ENCODE assay signal across 8 cellular contexts in the genomic region with DNA sequence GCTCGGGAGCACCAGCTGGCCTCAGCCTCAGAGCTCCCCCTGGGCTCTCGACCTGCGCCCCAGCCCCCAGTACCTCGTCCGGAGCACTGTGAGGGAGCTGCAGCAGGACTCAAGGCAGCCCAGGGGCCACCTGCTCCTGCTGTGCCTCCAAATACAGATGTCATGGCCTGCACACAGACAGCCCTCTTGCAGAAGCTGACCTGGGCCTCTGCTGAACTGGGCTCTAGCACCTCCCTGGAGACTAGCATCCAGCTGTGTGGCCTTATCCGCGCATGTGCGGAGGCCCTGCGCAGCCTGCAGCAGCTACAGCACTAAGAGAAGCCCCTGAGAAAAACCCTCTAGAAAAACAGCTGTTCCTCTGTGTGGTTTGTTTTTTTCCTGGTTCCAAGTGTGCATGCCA. TPM values are rescaled to one million over a fixed set of nuclear protein-coding genes. Genes with fewer than 3 reads are reported as not detected.
A peak's percentile ranks its signal among the peaks of the same experiment; 100 is the strongest.
DNase-seq lines count a peak whose midpoint lies in the region; ATAC-seq, FAIRE-seq and TF ChIP-seq lines count a peak whose summit lies in the region.

No MANE protein-coding gene starts in this region.

- TF ChIP-seq POLR2A in suprapubic skin (IDR thresholded peaks at IDR 0.05) (no peak), GM12892 (IDR thresholded peaks at IDR 0.05; ENCODE audit: low read depth, low read length) (no peak)

- H3K36me3 Mint-ChIP-seq in activated T-cell treated with anti-CD3 and anti-CD28 coated beads, Interleukin-2, amount 50 U/mL, for 24 hours (ENCODE audit: low read depth): peaks cover 64% of the 10 kb centered on the region
- H3K36me3 Mint-ChIP-seq in activated naive CD8-positive, alpha-beta T cell treated with anti-CD3 and anti-CD28 coated beads, Interleukin-2, amount 50 U/mL, for 24 hours (ENCODE audit: low read depth): peaks cover 20% of the 10 kb centered on the region

- no peak for ATAC-seq in activated naive CD8-positive, alpha-beta T cell treated with anti-CD3 and anti-CD28 coated beads, Interleukin-2, amount 50 U/mL, for 24 hours
- no peak for ATAC-seq in HG03095 (IDR thresholded peaks at IDR 0.05; ENCODE audit: unreplicated experiment)

- no peaks in the 10 kb centered on the region for H3K27me3 ChIP-seq in kidney epithelial cell (ENCODE audit: control insufficient read depth, insufficient read depth, low read length)
- H3K27me3 ChIP-seq in suprapubic skin: no peaks in the 10 kb centered on the region

- no peak for TF ChIP-seq CTCF in kidney epithelial cell (IDR thresholded peaks at IDR 0.05; ENCODE audit: insufficient read depth, low read length, poor library complexity, severe bottlenecking)
- no peak for TF ChIP-seq CTCF in suprapubic skin (IDR thresholded peaks at IDR 0.05)

- no peaks in the 10 kb centered on the region for H3K9me3 Mint-ChIP-seq in activated T-cell treated with anti-CD3 and anti-CD28 coated beads, Interleukin-2, amount 50 U/mL, for 24 hours
- no peaks in the 10 kb centered on the region for H3K9me3 Mint-ChIP-seq in activated naive CD8-positive, alpha-beta T cell treated with anti-CD3 and anti-CD28 coated beads, Interleukin-2, amount 50 U/mL, for 24 hours

- H3K9me3 ChIP-seq in suprapubic skin: no peaks in the 10 kb centered on the region

- peak overlapping the region; percentile 100 for H3K4me3 Mint-ChIP-seq in activated T-cell treated with anti-CD3 and anti-CD28 coated beads, Interleukin-2, amount 50 U/mL, for 24 hours
- peak overlapping the region; percentile 99 for H3K4me3 Mint-ChIP-seq in activated naive CD8-positive, alpha-beta T cell treated with anti-CD3 and anti-CD28 coated beads, Interleukin-2, amount 50 U/mL, for 24 hours

- H3K27ac Mint-ChIP-seq in activated T-cell treated with anti-CD3 and anti-CD28 coated beads, Interleukin-2, amount 50 U/mL, for 24 hours: peak overlapping the region; percentile 98
- H3K27ac Mint-ChIP-seq in activated naive CD8-positive, alpha-beta T cell treated with anti-CD3 and anti-CD28 coated beads, Interleukin-2, amount 50 U/mL, for 24 hours: peak overlapping the region; percentile 93

- peaks cover 59% of the 10 kb centered on the region for H3K4me1 Mint-ChIP-seq in activated T-cell treated with anti-CD3 and anti-CD28 coated beads, Interleukin-2, amount 50 U/mL, for 24 hours (ENCODE audit: low read depth)
- H3K4me1 Mint-ChIP-seq in activated naive CD8-positive, alpha-beta T cell treated with anti-CD3 and anti-CD28 coated beads, Interleukin-2, amount 50 U/mL, for 24 hours: peaks cover 63% of the 10 kb centered on the region

- peaks cover 74% of the 10 kb centered on the region for H3K4me1 ChIP-seq in suprapubic skin

- DNase-seq in activated T-cell treated with anti-CD3 and anti-CD28 coated beads, Interleukin-2, amount 50 U/mL, for 24 hours: no peak
- DNase-seq in activated T-cell treated with anti-CD3 and anti-CD28 coated beads for 4 hours: no peak
- no peak for DNase-seq in activated naive CD8-positive, alpha-beta T cell treated with anti-CD3 and anti-CD28 coated beads, Interleukin-2, amount 50 U/mL, for 24 hours
- no peak for DNase-seq in kidney epithelial cell (ENCODE audit: low read depth)
- DNase-seq in suprapubic skin (ENCODE audit: low spot score in 2 of 2): peak in 1 of 2 donors; percentile 66
- no peak for DNase-seq in GM12892 (ENCODE audit: insufficient read length)
- no peak for DNase-seq in stimulated activated naive CD4-positive, alpha-beta T cell (lab: John Stamatoyannopoulos, UW)

- H3K4me3 ChIP-seq in kidney epithelial cell (ENCODE audit: low read depth, low read length): peak overlapping the region; percentile 72
- peak overlapping the region; percentile 94 for H3K4me3 ChIP-seq in suprapubic skin

- WGBS in suprapubic skin: 82% methylated on average over 8 of the region's 9 CpGs

- no peak for TF ChIP-seq EP300 in suprapubic skin (IDR thresholded peaks at IDR 0.05)

- no peak for FAIRE-seq in GM12892 (lab: Jason Lieb, UNC)

- no peaks in the 10 kb centered on the region for H3K27me3 Mint-ChIP-seq in activated T-cell treated with anti-CD3 and anti-CD28 coated beads, Interleukin-2, amount 50 U/mL, for 24 hours
- no peaks in the 10 kb centered on the region for H3K27me3 Mint-ChIP-seq in activated naive CD8-positive, alpha-beta T cell treated with anti-CD3 and anti-CD28 coated beads, Interleukin-2, amount 50 U/mL, for 24 hours

- H3K27ac ChIP-seq in suprapubic skin: no peak overlapping the region

- H3K36me3 ChIP-seq in kidney epithelial cell (ENCODE audit: control insufficient read depth, insufficient read depth, low read length) (peaks cover 1% of the 10 kb centered on the region), suprapubic skin (peaks cover 3% of the 10 kb centered on the region)

RNA-seq across cellular contexts. Expression of a gene that starts 0.9 kb away (rescaled TPM):
- total RNA-seq in kidney epithelial cell: 63.9 and 68.5 TPM in 2 replicates
- total RNA-seq in suprapubic skin: 100 to 1,000 TPM in 1 of 4 donors, 10 to 100 TPM in 3; 45.2 to 103 (median 72.0) TPM
- 11.8 TPM for polyA plus RNA-seq in GM12892 (2012; ENCODE audit: missing spikeins)

RNA-seq across cellular contexts. Expression of a gene that starts 1.1 kb away (rescaled TPM):
- total RNA-seq in kidney epithelial cell (67.3 and 91.6 TPM in 2 replicates), suprapubic skin (10 to 100 TPM; 60.9 to 97.4 (median 77.9) TPM)
- 27.5 TPM for polyA plus RNA-seq in GM12892 (2012; ENCODE audit: missing spikeins)

RNA-seq across cellular contexts. Expression of a gene that starts 4.4 kb away (rescaled TPM):
- total RNA-seq in kidney epithelial cell (19.5 and 20.9 TPM in 2 replicates), suprapubic skin (100 to 1,000 TPM in 1 of 4 donors, 10 to 100 TPM in 3; 40.3 to 150 (median 56.2) TPM)
- 36.8 TPM for polyA plus RNA-seq in GM12892 (2012; ENCODE audit: missing spikeins)

RNA-seq across cellular contexts. Expression of a gene that starts 13.3 kb away (rescaled TPM):
- total RNA-seq in kidney epithelial cell (116 and 122 TPM in 2 replicates), suprapubic skin (10 to 100 TPM; 65.1 to 86.7 (median 71.0) TPM)
- polyA plus RNA-seq in GM12892 (2012; ENCODE audit: missing spikeins): 3.7 TPM

RNA-seq across cellular contexts. Expression of a gene that starts 24.2 kb away (rescaled TPM):
- not detected in 2 replicates for total RNA-seq in kidney epithelial cell
- total RNA-seq in suprapubic skin: 100 to 1,000 TPM in 3 of 4 donors, 10 to 100 TPM in 1; 32.6 to 183 (median 144) TPM
- polyA plus RNA-seq in GM12892 (2012; ENCODE audit: missing spikeins): not detected
